21 cellular contexts compared by ENCODE assay signal in genomic region chr5:68646142-68646541, GRCh38.
DNase-seq lines count a peak whose midpoint lies in the region; ATAC-seq lines count a peak whose summit lies in the region.
"Had no signal": no experiment of that assay in that cellular context is flagged by ENCODE, and none has a peak within 500 bp of the region (broad histone marks: within the 10 kb centered on the region; RNA-seq: fewer than 3 reads in every experiment).

No MANE protein-coding gene starts in this region.

- H3K27me3 Mint-ChIP-seq in activated T-helper 17 cell treated with anti-CD3 and anti-CD28 coated beads, Interleukin-2, amount 50 U/mL, for 72 hours, result peaks cover 4% of the 10 kb centered on the region
- H3K27me3 Mint-ChIP-seq: activated naive CD8-positive, alpha-beta T cell treated with anti-CD3 and anti-CD28 coated beads, Interleukin-2, amount 50 U/mL, for 24 hours; CD4-positive, alpha-beta T cell; stimulated activated naive CD8-positive, alpha-beta T cell treated with anti-CD3 and anti-CD28 coated beads, Interleukin-15, amount 100 ng/mL, for 72 hours had no signal

- no peak for ATAC-seq in HG03025 (IDR thresholded peaks at IDR 0.05; ENCODE audit: low FRiP score, unreplicated experiment)
- no peak for ATAC-seq in activated T-helper 17 cell treated with anti-CD3 and anti-CD28 coated beads, Interleukin-2, amount 50 U/mL, for 72 hours (replicated peaks)
- ATAC-seq: activated CD8-positive, alpha-beta T cell treated with anti-CD3 and anti-CD28 coated beads, Interleukin-2, amount 10 ng/mL, durations not matched to agents 7 days and 5 days; activated naive CD8-positive, alpha-beta T cell treated with anti-CD3 and anti-CD28 coated beads, Interleukin-2, amount 50 U/mL, for 24 hours; pancreas; stimulated activated naive CD8-positive, alpha-beta T cell treated with anti-CD3 and anti-CD28 coated beads, Interleukin-15, amount 100 ng/mL, for 72 hours; T-cell had no signal

- H3K36me3 Mint-ChIP-seq in activated T-helper 17 cell treated with anti-CD3 and anti-CD28 coated beads, Interleukin-2, amount 50 U/mL, for 72 hours (ENCODE audit: low read depth), result no peaks in the 10 kb centered on the region
- H3K36me3 Mint-ChIP-seq: T-cell had no signal

- H3K4me1 Mint-ChIP-seq in activated T-helper 17 cell treated with anti-CD3 and anti-CD28 coated beads, Interleukin-2, amount 50 U/mL, for 72 hours, result no peaks in the 10 kb centered on the region
- H3K4me1 Mint-ChIP-seq: activated naive CD8-positive, alpha-beta T cell treated with anti-CD3 and anti-CD28 coated beads, Interleukin-2, amount 50 U/mL, for 24 hours; stimulated activated naive CD8-positive, alpha-beta T cell treated with anti-CD3 and anti-CD28 coated beads, Interleukin-15, amount 100 ng/mL, for 72 hours; T-cell had no signal

- H3K4me3 Mint-ChIP-seq in activated T-helper 17 cell treated with anti-CD3 and anti-CD28 coated beads, Interleukin-2, amount 50 U/mL, for 72 hours, result no peak overlapping the region
- H3K4me3 Mint-ChIP-seq: activated CD8-positive, alpha-beta T cell treated with anti-CD3 and anti-CD28 coated beads, Interleukin-2, amount 10 ng/mL, durations not matched to agents 7 days and 5 days; activated naive CD8-positive, alpha-beta T cell treated with anti-CD3 and anti-CD28 coated beads, Interleukin-2, amount 50 U/mL, for 24 hours; CD4-positive, alpha-beta T cell; nephron progenitor cell; stimulated activated naive CD8-positive, alpha-beta T cell treated with anti-CD3 and anti-CD28 coated beads, Interleukin-15, amount 100 ng/mL, for 72 hours; T-cell had no signal

- DNase-seq in EH (ENCODE audit: low read depth) (peak; percentile 51), NCI-H446 treated with DMSO at 0.1 percent for 48 hours (lab: John Stamatoyannopoulos, UW) (peak; percentile 36), fibroblast of the conjunctiva (ENCODE audit: low read depth) (peak; percentile 24), renal cortical epithelial cell (ENCODE audit: low read depth) (peak; percentile 21)
- DNase-seq in activated CD4-positive, alpha-beta T cell treated with anti-CD3 and anti-CD28 coated beads, Interleukin-2, amount 50 U/mL, for 4 hours, result no peak
- DNase-seq: activated CD4-positive, alpha-beta T cell treated with anti-CD3 and anti-CD28 coated beads for 1 hour; activated CD8-positive, alpha-beta T cell treated with anti-CD3 and anti-CD28 coated beads, Interleukin-2, amount 10 ng/mL, durations not matched to agents 7 days and 5 days; activated gamma-delta T cell; activated naive CD8-positive, alpha-beta T cell treated with anti-CD3 and anti-CD28 coated beads, Interleukin-2, amount 50 U/mL, for 24 hours; brain microvascular endothelial cell; CD4-positive, alpha-beta T cell; MV-4-11; NCI-H524; nephron progenitor cell; pancreas; Peyer's patch; SJCRH30; stimulated activated naive CD8-positive, alpha-beta T cell treated with anti-CD3 and anti-CD28 coated beads, Interleukin-15, amount 100 ng/mL, for 72 hours; T-cell had no signal

- no peak overlapping the region for H3K27ac Mint-ChIP-seq in activated T-helper 17 cell treated with anti-CD3 and anti-CD28 coated beads, Interleukin-2, amount 50 U/mL, for 72 hours
- H3K27ac Mint-ChIP-seq: activated CD8-positive, alpha-beta T cell treated with anti-CD3 and anti-CD28 coated beads, Interleukin-2, amount 10 ng/mL, durations not matched to agents 7 days and 5 days; activated naive CD8-positive, alpha-beta T cell treated with anti-CD3 and anti-CD28 coated beads, Interleukin-2, amount 50 U/mL, for 24 hours; CD4-positive, alpha-beta T cell; nephron progenitor cell; stimulated activated naive CD8-positive, alpha-beta T cell treated with anti-CD3 and anti-CD28 coated beads, Interleukin-15, amount 100 ng/mL, for 72 hours; T-cell had no signal

- no peaks in the 10 kb centered on the region for H3K9me3 Mint-ChIP-seq in activated T-helper 17 cell treated with anti-CD3 and anti-CD28 coated beads, Interleukin-2, amount 50 U/mL, for 72 hours
- H3K9me3 Mint-ChIP-seq: activated naive CD8-positive, alpha-beta T cell treated with anti-CD3 and anti-CD28 coated beads, Interleukin-2, amount 50 U/mL, for 24 hours; nephron progenitor cell; stimulated activated naive CD8-positive, alpha-beta T cell treated with anti-CD3 and anti-CD28 coated beads, Interleukin-15, amount 100 ng/mL, for 72 hours; T-cell had no signal

Comparison
In these comparisons a context has a peak if more than half of its experiments do, and no peak if none do; other contexts are left out.
1. DNase-seq: peak in EH (single experiment), NCI-H446 treated with DMSO at 0.1 percent for 48 hours (single experiment), fibroblast of the conjunctiva (single experiment) and renal cortical epithelial cell (single experiment); none in activated CD4-positive, alpha-beta T cell treated with anti-CD3 and anti-CD28 coated beads, Interleukin-2, amount 50 U/mL, for 4 hours (0 of 2).